35 cellular contexts compared by ENCODE assay signal in the genomic region with DNA sequence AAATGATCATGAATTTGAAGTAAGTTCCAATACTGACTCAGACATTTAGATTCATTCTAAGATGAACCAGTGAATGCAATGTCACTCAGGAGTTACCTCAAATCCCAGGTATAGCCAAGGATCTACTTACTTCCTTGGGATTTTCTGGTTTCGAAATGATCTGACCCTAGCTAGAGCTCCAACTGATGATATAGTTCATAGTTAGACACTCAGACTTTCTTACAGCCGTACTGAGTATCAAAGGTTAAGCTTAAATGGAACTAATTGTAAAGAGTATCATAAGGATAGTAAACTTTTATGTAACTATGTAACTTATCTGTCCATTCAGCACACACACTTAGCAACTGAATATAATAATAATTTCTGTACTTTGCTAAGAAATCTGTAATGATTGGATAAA.
"Had no signal": no experiment of that assay in that cellular context is flagged by ENCODE, and none has a peak within 500 bp of the region (broad histone marks: within the 10 kb centered on the region; RNA-seq: fewer than 3 reads in every experiment).

No MANE protein-coding gene starts in this region.

- DNase-seq: activated CD4-positive, alpha-beta memory T cell treated with anti-CD3 and anti-CD28 coated beads for 36 hours; activated CD4-positive, alpha-beta T cell treated with anti-CD3 and anti-CD28 coated beads for 1 hour; activated CD4-positive, alpha-beta T cell treated with anti-CD3 and anti-CD28 coated beads for 36 hours; activated CD4-positive, alpha-beta T cell treated with anti-CD3 and anti-CD28 coated beads for 48 hours; activated CD4-positive, alpha-beta T cell treated with anti-CD3 and anti-CD28 coated beads, Interleukin-2, amount 10 ng/mL, durations not matched to agents 7 days and 5 days; activated CD4-positive, CD25-positive, alpha-beta regulatory T cell; activated CD8-positive, alpha-beta memory T cell treated with anti-CD3 and anti-CD28 coated beads, Interleukin-2, amount 50 U/mL, for 4 hours; activated CD8-positive, alpha-beta T cell treated with anti-CD3 and anti-CD28 coated beads for 36 hours; activated effector memory CD4-positive, alpha-beta T cell treated with anti-CD3 and anti-CD28 coated beads, Interleukin-2, amount 50 U/mL, for 16 hours; activated gamma-delta T cell treated with Interleukin-2 at 50 U/mL for 16 hours; activated naive CD4-positive, alpha-beta T cell; activated naive CD4-positive, alpha-beta T cell treated with anti-CD3 and anti-CD28 coated beads for 36 hours; activated naive CD4-positive, alpha-beta T cell treated with anti-CD3 and anti-CD28 coated beads, Interleukin-2, amount 50 U/mL, for 16 hours; activated naive CD8-positive, alpha-beta T cell treated with anti-CD3 and anti-CD28 coated beads for 36 hours; activated T-cell treated with anti-CD3 and anti-CD28 coated beads for 4 hours; activated T-cell treated with anti-CD3 and anti-CD28 coated beads, Interleukin-2, amount 50 U/mL, for 1 hour; activated T-cell treated with anti-CD3 and anti-CD28 coated beads, Interleukin-2, amount 50 U/mL, for 4 hours; activated T-cell treated with anti-CD3 and anti-CD28 coated beads, Interleukin-2, amount 50 U/mL, for 72 hours; adrenal gland; amniotic stem cell; aorta; body of pancreas; brain microvascular endothelial cell; central memory CD4-positive, alpha-beta T cell; T-cell; T-helper 17 cell; T-helper 9 cell; WERI-Rb-1 had no signal

- H3K27me3 ChIP-seq: adrenal gland, body of pancreas, brain microvascular endothelial cell, breast epithelium had no signal

- H3K27me3 Mint-ChIP-seq: activated CD4-positive, alpha-beta memory T cell treated with anti-CD3 and anti-CD28 coated beads for 36 hours; activated CD4-positive, alpha-beta T cell treated with anti-CD3 and anti-CD28 coated beads for 36 hours; activated CD4-positive, alpha-beta T cell treated with anti-CD3 and anti-CD28 coated beads, Interleukin-2, amount 10 ng/mL, durations not matched to agents 7 days and 5 days; activated CD8-positive, alpha-beta T cell treated with anti-CD3 and anti-CD28 coated beads for 36 hours; activated naive CD8-positive, alpha-beta T cell treated with anti-CD3 and anti-CD28 coated beads for 36 hours; activated T-helper 17 cell treated with anti-CD3 and anti-CD28 coated beads, Interleukin-2, amount 50 U/mL, for 72 hours; T-cell; T-helper 17 cell had no signal

- FAIRE-seq: astrocyte had no signal

- H3K36me3 ChIP-seq: adrenal gland, brain microvascular endothelial cell had no signal

- ATAC-seq: activated CD4-positive, alpha-beta T cell treated with anti-CD3 and anti-CD28 coated beads for 36 hours; activated CD4-positive, CD25-positive, alpha-beta regulatory T cell treated with anti-CD3 and anti-CD28 coated beads, Interleukin-2, amount 50 U/mL, for 24 hours; activated CD8-positive, alpha-beta T cell treated with anti-CD3 and anti-CD28 coated beads for 36 hours; activated naive CD4-positive, alpha-beta T cell treated with anti-CD3 and anti-CD28 coated beads, Interleukin-2, amount 50 U/mL, for 72 hours; activated T-cell treated with anti-CD3 and anti-CD28 coated beads, Interleukin-2, amount 50 U/mL, for 4 hours; activated T-cell treated with anti-CD3 and anti-CD28 coated beads, Interleukin-2, amount 50 U/mL, for 72 hours; activated T-helper 17 cell treated with anti-CD3 and anti-CD28 coated beads, Interleukin-2, amount 50 U/mL, for 72 hours; body of pancreas; T-cell; T-helper 17 cell; WTC11 had no signal

- H3K9me3 ChIP-seq: adrenal gland, body of pancreas, breast epithelium had no signal

- H3K4me3 Mint-ChIP-seq: activated CD4-positive, alpha-beta memory T cell treated with anti-CD3 and anti-CD28 coated beads for 36 hours; activated CD4-positive, alpha-beta T cell treated with anti-CD3 and anti-CD28 coated beads for 36 hours; activated CD4-positive, alpha-beta T cell treated with anti-CD3 and anti-CD28 coated beads, Interleukin-2, amount 10 ng/mL, durations not matched to agents 7 days and 5 days; activated CD8-positive, alpha-beta T cell treated with anti-CD3 and anti-CD28 coated beads for 36 hours; activated naive CD4-positive, alpha-beta T cell treated with anti-CD3 and anti-CD28 coated beads for 36 hours; activated naive CD8-positive, alpha-beta T cell treated with anti-CD3 and anti-CD28 coated beads for 36 hours; activated T-cell treated with anti-CD3 and anti-CD28 coated beads, Interleukin-2, amount 50 U/mL, for 4 hours; activated T-cell treated with anti-CD3 and anti-CD28 coated beads, Interleukin-2, amount 50 U/mL, for 72 hours; activated T-helper 1 cell treated with anti-CD3 and anti-CD28 coated beads, Interleukin-12 subunit alpha, Interleukin-12 subunit beta, Interleukin-2, Interleukin-4 antibody, amounts not matched to agents 30 ng/mL and 10 ng/mL and 1 ng/mL, durations not matched to agents 14 hours and 24 hours and 36 hours; activated T-helper 17 cell treated with anti-CD3 and anti-CD28 coated beads, Interleukin-2, amount 50 U/mL, for 72 hours; T-cell; T-helper 17 cell; WTC11 had no signal

- H3K4me3 ChIP-seq: adrenal gland, body of pancreas, breast epithelium had no signal

- H3K27ac ChIP-seq: adrenal gland, body of pancreas, brain microvascular endothelial cell, breast epithelium, WERI-Rb-1 had no signal

- H3K4me1 ChIP-seq: adrenal gland, body of pancreas, breast epithelium had no signal

- H3K27ac Mint-ChIP-seq: activated CD4-positive, alpha-beta memory T cell treated with anti-CD3 and anti-CD28 coated beads for 36 hours; activated CD4-positive, alpha-beta T cell treated with anti-CD3 and anti-CD28 coated beads for 36 hours; activated CD4-positive, alpha-beta T cell treated with anti-CD3 and anti-CD28 coated beads, Interleukin-2, amount 10 ng/mL, durations not matched to agents 7 days and 5 days; activated CD8-positive, alpha-beta T cell treated with anti-CD3 and anti-CD28 coated beads for 36 hours; activated naive CD4-positive, alpha-beta T cell treated with anti-CD3 and anti-CD28 coated beads for 36 hours; activated naive CD4-positive, alpha-beta T cell treated with anti-CD3 and anti-CD28 coated beads, Interleukin-2, amount 50 U/mL, for 72 hours; activated naive CD8-positive, alpha-beta T cell treated with anti-CD3 and anti-CD28 coated beads for 36 hours; activated T-cell treated with anti-CD3 and anti-CD28 coated beads, Interleukin-2, amount 50 U/mL, for 72 hours; activated T-helper 1 cell treated with anti-CD3 and anti-CD28 coated beads, Interleukin-12 subunit alpha, Interleukin-12 subunit beta, Interleukin-2, Interleukin-4 antibody, amounts not matched to agents 30 ng/mL and 10 ng/mL and 1 ng/mL, durations not matched to agents 14 hours and 24 hours and 36 hours; activated T-helper 17 cell treated with anti-CD3 and anti-CD28 coated beads, Interleukin-2, amount 50 U/mL, for 72 hours; T-cell; T-helper 17 cell; WTC11 had no signal

- H3K9me3 Mint-ChIP-seq: activated CD4-positive, alpha-beta memory T cell treated with anti-CD3 and anti-CD28 coated beads for 36 hours; activated CD4-positive, alpha-beta T cell treated with anti-CD3 and anti-CD28 coated beads, Interleukin-2, amount 10 ng/mL, durations not matched to agents 7 days and 5 days; activated CD8-positive, alpha-beta T cell treated with anti-CD3 and anti-CD28 coated beads for 36 hours; activated naive CD4-positive, alpha-beta T cell treated with anti-CD3 and anti-CD28 coated beads for 36 hours; activated naive CD4-positive, alpha-beta T cell treated with anti-CD3 and anti-CD28 coated beads, Interleukin-2, amount 50 U/mL, for 72 hours; activated naive CD8-positive, alpha-beta T cell treated with anti-CD3 and anti-CD28 coated beads for 36 hours; activated T-cell treated with anti-CD3 and anti-CD28 coated beads, Interleukin-2, amount 50 U/mL, for 4 hours; activated T-cell treated with anti-CD3 and anti-CD28 coated beads, Interleukin-2, amount 50 U/mL, for 72 hours; activated T-helper 1 cell treated with anti-CD3 and anti-CD28 coated beads, Interleukin-12 subunit alpha, Interleukin-12 subunit beta, Interleukin-2, Interleukin-4 antibody, amounts not matched to agents 30 ng/mL and 10 ng/mL and 1 ng/mL, durations not matched to agents 14 hours and 24 hours and 36 hours; activated T-helper 17 cell treated with anti-CD3 and anti-CD28 coated beads, Interleukin-2, amount 50 U/mL, for 72 hours; T-cell; WTC11 had no signal
